ENCODE assay signal across 9 cellular contexts in genomic region chr5:63125862-63126261, GRCh38.
A peak's percentile ranks its signal among the peaks of the same experiment; 100 is the strongest.
DNase-seq lines count a peak whose midpoint lies in the region; ATAC-seq and TF ChIP-seq lines count a peak whose summit lies in the region.
"Had no signal": no experiment of that assay in that cellular context is flagged by ENCODE, and none has a peak within 500 bp of the region (broad histone marks: within the 10 kb centered on the region; RNA-seq: fewer than 3 reads in every experiment).

No MANE protein-coding gene starts in this region.

- no peak overlapping the region for H3K18ac ChIP-seq in IMR-90 (ENCODE audit: low read depth, low read length)

- TF ChIP-seq RAD21 in IMR-90 (IDR thresholded peaks at IDR 0.05; ENCODE audit: low read length) = peak; percentile 31; the same call in 1 of the 2 replicates

- no peak overlapping the region for H3K27ac Mint-ChIP-seq in activated naive CD8-positive, alpha-beta T cell treated with anti-CD3 and anti-CD28 coated beads, Interleukin-2, amount 50 U/mL, for 24 hours
- H3K27ac Mint-ChIP-seq: activated naive CD4-positive, alpha-beta T cell treated with anti-CD3 and anti-CD28 coated beads, Interleukin-2, amount 50 U/mL, for 24 hours had no signal

- H3K4me2 ChIP-seq in IMR-90 (ENCODE audit: low read depth, low read length) = no peak overlapping the region

- H3K23ac ChIP-seq in IMR-90 (ENCODE audit: low read depth, low read length) = no peak overlapping the region

- no peaks in the 10 kb centered on the region for H3K4me1 ChIP-seq in IMR-90 (ENCODE audit: control insufficient read depth, insufficient read depth, low read length)
- no peaks in the 10 kb centered on the region for H3K4me1 ChIP-seq in Peyer's patch

- H3K4ac ChIP-seq in IMR-90 (ENCODE audit: low read depth, low read length) = no peak overlapping the region

- H3K4me3 ChIP-seq in IMR-90 (ENCODE audit: insufficient read depth, low read depth, low read length) (no peak overlapping the region), Peyer's patch (no peak overlapping the region)

- H3K9ac ChIP-seq in IMR-90 (ENCODE audit: low read depth, low read length) = no peak overlapping the region

- no peaks in the 10 kb centered on the region for H3K4me1 Mint-ChIP-seq in activated naive CD8-positive, alpha-beta T cell treated with anti-CD3 and anti-CD28 coated beads, Interleukin-2, amount 50 U/mL, for 24 hours
- H3K4me1 Mint-ChIP-seq: activated naive CD4-positive, alpha-beta T cell treated with anti-CD3 and anti-CD28 coated beads, Interleukin-2, amount 50 U/mL, for 24 hours had no signal

- no peak overlapping the region for H2BK15ac ChIP-seq in IMR-90 (ENCODE audit: low read depth, low read length)

- no peaks in the 10 kb centered on the region for H3K9me1 ChIP-seq in IMR-90 (ENCODE audit: insufficient read depth, low read length)

- dilution Hi-C loops in IMR-90 (cut with HindIII; ENCODE audit: low sequenced_read_pairs, unreplicated experiment) = no loop called here

- no peak overlapping the region for H2BK5ac ChIP-seq in IMR-90 (ENCODE audit: low read depth, low read length, poor library complexity, severe bottlenecking)

- no peak overlapping the region for H2BK20ac ChIP-seq in IMR-90 (ENCODE audit: low read depth, low read length)

- ATAC-seq in GM21723 (IDR thresholded peaks at IDR 0.05; ENCODE audit: unreplicated experiment) (peak; percentile 81), IMR-90 (ENCODE audit: low read depth) (peak; percentile 29; the same call in 1 of the 2 replicates)
- ATAC-seq in activated naive CD8-positive, alpha-beta T cell treated with anti-CD3 and anti-CD28 coated beads, Interleukin-2, amount 50 U/mL, for 24 hours = peak; percentile 57

- H4K91ac ChIP-seq in IMR-90 (ENCODE audit: insufficient read depth, low read depth, low read length) = no peak overlapping the region

- TF ChIP-seq CTCF in IMR-90 (conservative IDR thresholded peaks at IDR 0.05; ENCODE audit: low read depth, low read length) (peak; percentile 41; the same call in 1 of the 2 replicates), Peyer's patch (IDR thresholded peaks at IDR 0.05) (no peak)

- 0 out of 2 replicates have a peak, but pooled peaks cover 2% of the 10 kb centered on the region for H3K9me3 ChIP-seq in IMR-90 (ENCODE audit: control insufficient read depth, insufficient read depth, low read length)
- H3K9me3 ChIP-seq in Peyer's patch = peaks cover 0 to 3% (median 0%) of the 10 kb centered on the region in 4 donors

- DNase-seq in NCI-H510A treated with DMSO at 0.1 percent for 48 hours (lab: John Stamatoyannopoulos, UW) (peak; percentile 24), NCI-H510A (lab: John Stamatoyannopoulos, UW) (no peak), IMR-90 (peak; percentile 33), lung microvascular endothelial cell (ENCODE audit: low read depth in 2 of 2) (peak; percentile 35 to 40), GM19238 (ENCODE audit: insufficient read length, low spot score) (no peak), Peyer's patch (no peak)
- DNase-seq in activated naive CD8-positive, alpha-beta T cell treated with anti-CD3 and anti-CD28 coated beads, Interleukin-2, amount 50 U/mL, for 24 hours = peak; percentile 2

- BruUV-seq in IMR-90 (replicated peaks; lab: Mats Ljungman, UMichigan) = no TSS peak

- H2AK9ac ChIP-seq in IMR-90 (replicated peaks; ENCODE audit: low read depth, low read length, poor library complexity) = no peak overlapping the region

- WGBS in IMR-90 (ENCODE audit: extremely low coverage in 2 of 2, insufficient read length in 1 of 2), 2 experiments = no CpG with 5 or more reads among the region's 2 CpGs

- no peaks in the 10 kb centered on the region for H3K27me3 Mint-ChIP-seq in activated naive CD8-positive, alpha-beta T cell treated with anti-CD3 and anti-CD28 coated beads, Interleukin-2, amount 50 U/mL, for 24 hours
- H3K27me3 Mint-ChIP-seq: activated naive CD4-positive, alpha-beta T cell treated with anti-CD3 and anti-CD28 coated beads, Interleukin-2, amount 50 U/mL, for 24 hours had no signal

- H3K56ac ChIP-seq in IMR-90 (ENCODE audit: extremely low read depth, insufficient read depth, low read length) = no peak overlapping the region

- H3K36me3 ChIP-seq in IMR-90 (ENCODE audit: control insufficient read depth, insufficient read depth, low read length) (no peaks in the 10 kb centered on the region), Peyer's patch (no peaks in the 10 kb centered on the region)

- H3K27ac ChIP-seq in IMR-90 (ENCODE audit: insufficient read depth, low read length) (no peak overlapping the region), Peyer's patch (no peak overlapping the region)

- H2AFZ ChIP-seq in IMR-90 (replicated peaks; ENCODE audit: low read length, poor library complexity) = no peak overlapping the region

- intact Hi-C loops in IMR-90 (cut with micrococcal nuclease) = no loop called here

- H3K14ac ChIP-seq in IMR-90 (replicated peaks; ENCODE audit: low read depth, low read length) = no peak overlapping the region

- no peak for TF ChIP-seq POLR2A in IMR-90 (IDR thresholded peaks at IDR 0.05; ENCODE audit: low read depth, low read length)
- TF ChIP-seq POLR2A in Peyer's patch (IDR thresholded peaks at IDR 0.05) = no peak

- H2AK5ac ChIP-seq in IMR-90 (ENCODE audit: low read depth, low read length) = no peak overlapping the region

- no peaks in the 10 kb centered on the region for H4K20me1 ChIP-seq in IMR-90 (ENCODE audit: insufficient read depth, low read length)

- no peaks in the 10 kb centered on the region for H3K9me3 Mint-ChIP-seq in activated naive CD8-positive, alpha-beta T cell treated with anti-CD3 and anti-CD28 coated beads, Interleukin-2, amount 50 U/mL, for 24 hours
- H3K9me3 Mint-ChIP-seq: activated naive CD4-positive, alpha-beta T cell treated with anti-CD3 and anti-CD28 coated beads, Interleukin-2, amount 50 U/mL, for 24 hours had no signal

- H3K27me3 ChIP-seq in IMR-90 (ENCODE audit: control insufficient read depth, insufficient read depth, low read length) = no peaks in the 10 kb centered on the region
- no peaks in the 10 kb centered on the region for H3K27me3 ChIP-seq in Peyer's patch

- H3K36me3 Mint-ChIP-seq in activated naive CD8-positive, alpha-beta T cell treated with anti-CD3 and anti-CD28 coated beads, Interleukin-2, amount 50 U/mL, for 24 hours (ENCODE audit: low read depth) = no peaks in the 10 kb centered on the region
- H3K36me3 Mint-ChIP-seq: activated naive CD4-positive, alpha-beta T cell treated with anti-CD3 and anti-CD28 coated beads, Interleukin-2, amount 50 U/mL, for 24 hours had no signal

- no peak overlapping the region for H4K5ac ChIP-seq in IMR-90 (ENCODE audit: low read depth, low read length)

- no peak overlapping the region for H2BK120ac ChIP-seq in IMR-90 (ENCODE audit: low read depth, low read length)

- POLR2A ChIA-PET in IMR-90 (lab: Charles Lee; ENCODE audit: unreplicated experiment) = no interaction called here

- H3K79me1 ChIP-seq in IMR-90 (ENCODE audit: low read depth in 1 of 2, low read length in 2 of 2) = no peaks in the 10 kb centered on the region

- no peak overlapping the region for H4K8ac ChIP-seq in IMR-90 (ENCODE audit: low read depth in 2 of 2, low read length in 2 of 2)

- CTCF ChIA-PET in IMR-90 (lab: Yijun Ruan, JAX) = no interaction called here

- no peak overlapping the region for H3K4me3 Mint-ChIP-seq in activated naive CD8-positive, alpha-beta T cell treated with anti-CD3 and anti-CD28 coated beads, Interleukin-2, amount 50 U/mL, for 24 hours
- H3K4me3 Mint-ChIP-seq: activated naive CD4-positive, alpha-beta T cell treated with anti-CD3 and anti-CD28 coated beads, Interleukin-2, amount 50 U/mL, for 24 hours had no signal

- in situ Hi-C loops in IMR-90 (cut with MboI; ENCODE audit: low sequenced_read_pairs) = no loop called here

TF ChIP-seq in IMR-90, 13 proteins besides CTCF, POLR2A, EP300 and RAD21:
- TF ChIP-seq MXI1 (IDR thresholded peaks at IDR 0.05; ENCODE audit: borderline replicate concordance, low read depth, low read length) (no peak), NFE2L2 (IDR thresholded peaks at IDR 0.05; ENCODE audit: low read depth, low read length) (no peak), MAFK (IDR thresholded peaks at IDR 0.05; ENCODE audit: low read depth, low read length) (no peak), BHLHE40 (IDR thresholded peaks at IDR 0.05; ENCODE audit: low read depth, low read length) (no peak), MAZ (IDR thresholded peaks at IDR 0.05; ENCODE audit: borderline replicate concordance, low read depth, low read length) (no peak), USF2 (IDR thresholded peaks at IDR 0.05; ENCODE audit: low read depth, low read length) (no peak), ELK1 (IDR thresholded peaks at IDR 0.05; ENCODE audit: borderline replicate concordance, low read depth, low read length) (no peak), FOS (IDR thresholded peaks at IDR 0.05; ENCODE audit: low read depth, low read length) (no peak), CEBPB (IDR thresholded peaks at IDR 0.05; ENCODE audit: low read depth, low read length) (no peak), RFX5 (IDR thresholded peaks at IDR 0.05; ENCODE audit: low read depth, low read length) (no peak), SMC3 (IDR thresholded peaks at IDR 0.05; ENCODE audit: low read depth, low read length) (no peak), RCOR1 (IDR thresholded peaks at IDR 0.05; ENCODE audit: insufficient replicate concordance, low read length) (no peak)

Comparison
In these comparisons a context has a peak if more than half of its experiments do, and no peak if none do; other contexts are left out.
1. DNase-seq: peak in NCI-H510A treated with DMSO at 0.1 percent for 48 hours (single experiment), IMR-90 (single experiment), activated naive CD8-positive, alpha-beta T cell treated with anti-CD3 and anti-CD28 coated beads, Interleukin-2, amount 50 U/mL, for 24 hours (single experiment) and lung microvascular endothelial cell (2 of 2); none in NCI-H510A (single experiment), GM19238 (single experiment) and Peyer's patch (0 of 3).
2. ATAC-seq: peak in every context shown above with its lines; median percentile 81 in GM21723; 57 in activated naive CD8-positive, alpha-beta T cell treated with anti-CD3 and anti-CD28 coated beads, Interleukin-2, amount 50 U/mL, for 24 hours; 29 in IMR-90.